14 cellular contexts compared by ENCODE assay signal in the genomic region with DNA sequence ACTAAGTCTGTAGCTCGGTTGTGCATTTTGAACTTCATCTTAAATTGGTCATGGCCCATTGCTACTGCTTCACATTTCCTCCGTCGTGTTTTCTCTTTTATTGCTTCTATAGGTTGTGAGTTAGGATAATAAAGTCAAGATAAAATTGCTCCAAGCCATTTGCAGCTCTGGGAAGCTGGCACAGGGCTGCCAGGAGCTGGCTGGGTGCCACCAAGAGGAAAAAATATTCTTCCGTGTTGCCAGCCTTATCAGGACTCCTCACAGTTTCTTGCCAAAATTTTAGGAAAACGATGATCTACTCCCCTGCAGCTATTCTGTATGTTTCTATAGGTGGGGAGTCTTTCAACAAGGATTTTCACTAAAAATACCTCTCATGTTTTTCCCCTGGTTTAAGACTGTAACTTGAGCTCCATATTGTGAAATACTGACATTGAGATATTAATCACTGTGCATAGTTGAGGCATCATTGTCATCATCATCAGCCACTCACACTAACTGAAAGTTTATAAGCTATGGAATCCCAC. TPM values are rescaled to one million over a fixed set of nuclear protein-coding genes. Genes with fewer than 3 reads are reported as not detected.
DNase-seq lines count a peak whose midpoint lies in the region; ATAC-seq and TF ChIP-seq lines count a peak whose summit lies in the region.
"Had no signal": no experiment of that assay in that cellular context is flagged by ENCODE, and none has a peak within 500 bp of the region (broad histone marks: within the 10 kb centered on the region; RNA-seq: fewer than 3 reads in every experiment).

No MANE protein-coding gene starts in this region.

- H3K79me2 ChIP-seq in GM23248 (ENCODE audit: insufficient read depth) = no peaks in the 10 kb centered on the region

- H3K9me3 ChIP-seq in GM23248 (ENCODE audit: low read depth) = no peaks in the 10 kb centered on the region
- no peaks in the 10 kb centered on the region for H3K9me3 ChIP-seq in colonic mucosa
- H3K9me3 ChIP-seq in prostate gland = no peaks in the 10 kb centered on the region
- H3K9me3 ChIP-seq: spleen had no signal

- H3K36me3 Mint-ChIP-seq in activated CD4-positive, alpha-beta T cell treated with anti-CD3 and anti-CD28 coated beads, Interleukin-2, amount 10 ng/mL, durations not matched to agents 24 days and 14 days (ENCODE audit: low read depth) = no peaks in the 10 kb centered on the region
- H3K36me3 Mint-ChIP-seq: memory B cell had no signal

- no peak for TF ChIP-seq POLR2A in prostate gland (IDR thresholded peaks at IDR 0.05)

- no peak overlapping the region for H2AFZ ChIP-seq in GM23248

- H3K4me3 ChIP-seq in GM23248 = no peak overlapping the region
- no peak overlapping the region for H3K4me3 ChIP-seq in colonic mucosa
- no peak overlapping the region for H3K4me3 ChIP-seq in prostate gland
- H3K4me3 ChIP-seq: spleen had no signal

- peak overlapping the region; percentile 74 for H3K4me2 ChIP-seq in GM23248 (ENCODE audit: unreplicated experiment)

- intact Hi-C loops in colonic mucosa (cut with DNase I) = no loop called here
- intact Hi-C loops in prostate gland (cut with DNase I) = no loop called here
- intact Hi-C loops in activated CD4-positive, alpha-beta T cell treated with anti-CD3 and anti-CD28 coated beads, Interleukin-2, amount 10 ng/mL, durations not matched to agents 24 days and 14 days (cut with micrococcal nuclease) = no loop called here

- H3K4me1 ChIP-seq in GM23248 (ENCODE audit: insufficient read depth) (peaks cover 17% of the 10 kb centered on the region), colonic mucosa (no peaks in the 10 kb centered on the region), prostate gland (replicated peaks) (no peaks in the 10 kb centered on the region)

- in situ Hi-C loops in GM23248 (cut with MboI) = no loop called here

- H3K27ac Mint-ChIP-seq in activated CD4-positive, alpha-beta T cell treated with anti-CD3 and anti-CD28 coated beads, Interleukin-2, amount 10 ng/mL, durations not matched to agents 24 days and 14 days = no peak overlapping the region
- H3K27ac Mint-ChIP-seq: activated CD4-positive, alpha-beta T cell treated with anti-CD3 and anti-CD28 coated beads, Interleukin-2, amount 10 ng/mL, durations not matched to agents 7 days and 5 days; memory B cell had no signal

- no peak overlapping the region for H3K9ac ChIP-seq in GM23248
- no peak overlapping the region for H3K9ac ChIP-seq in colonic mucosa (ENCODE audit: low read depth in 2 of 2, low read length in 2 of 2)

- 49 to 53% methylated on average over 5 of the region's 5 CpGs for WGBS in GM23248 (ENCODE audit: low coverage in 1 of 2, low lambda C conversion rate in 2 of 2, missing lambda C conversion rate in 2 of 2), 2 experiments
- WGBS in prostate gland = 28% methylated on average over 5 of the region's 5 CpGs

- peak; percentile 66 for DNase-seq in GM23248
- peak; percentile 45 for DNase-seq in NCI-H345 (lab: John Stamatoyannopoulos, UW)
- DNase-seq in colonic mucosa = peak; percentile 81
- DNase-seq in prostate gland (ENCODE audit: low spot score) = peak; percentile 11
- no peak for DNase-seq in activated CD4-positive, alpha-beta T cell treated with anti-CD3 and anti-CD28 coated beads, Interleukin-2, amount 10 ng/mL, durations not matched to agents 24 days and 14 days
- DNase-seq in MV-4-11 (lab: John Stamatoyannopoulos, UW) = no peak
- DNase-seq: activated CD4-positive, alpha-beta T cell treated with anti-CD3 and anti-CD28 coated beads, Interleukin-2, amount 10 ng/mL, durations not matched to agents 7 days and 5 days; activated naive CD4-positive, alpha-beta T cell treated with Interleukin-2 at 50 U/mL for 16 hours; KG1; spleen; stimulated activated naive CD8-positive, alpha-beta T cell treated with anti-CD3 and anti-CD28 coated beads, Interleukin-15, Interleukin-2, amounts not matched to agents 100 U/mL and 50 U/mL, for 24 hours had no signal

- TF ChIP-seq CTCF in colonic mucosa (IDR thresholded peaks at IDR 0.05) (no peak), prostate gland (IDR thresholded peaks at IDR 0.05) (no peak)

- H3F3A ChIP-seq in GM23248 (ENCODE audit: insufficient read depth) = peaks cover 15% of the 10 kb centered on the region

- no peaks in the 10 kb centered on the region for H4K20me1 ChIP-seq in GM23248 (ENCODE audit: insufficient read depth)

- H3K27me3 ChIP-seq in GM23248 (replicated peaks; ENCODE audit: insufficient read depth) (no peaks in the 10 kb centered on the region), colonic mucosa (no peaks in the 10 kb centered on the region), prostate gland (replicated peaks; ENCODE audit: insufficient read depth) (no peaks in the 10 kb centered on the region)

- H3K27me3 Mint-ChIP-seq in activated CD4-positive, alpha-beta T cell treated with anti-CD3 and anti-CD28 coated beads, Interleukin-2, amount 10 ng/mL, durations not matched to agents 24 days and 14 days = no peaks in the 10 kb centered on the region

- H3K36me3 ChIP-seq in GM23248 (ENCODE audit: low read depth) = no peaks in the 10 kb centered on the region
- no peaks in the 10 kb centered on the region for H3K36me3 ChIP-seq in colonic mucosa
- H3K36me3 ChIP-seq in prostate gland = no peaks in the 10 kb centered on the region
- H3K36me3 ChIP-seq: spleen had no signal

- no peak overlapping the region for H3K4me3 Mint-ChIP-seq in activated CD4-positive, alpha-beta T cell treated with anti-CD3 and anti-CD28 coated beads, Interleukin-2, amount 10 ng/mL, durations not matched to agents 24 days and 14 days
- H3K4me3 Mint-ChIP-seq: activated CD4-positive, alpha-beta T cell treated with anti-CD3 and anti-CD28 coated beads, Interleukin-2, amount 10 ng/mL, durations not matched to agents 7 days and 5 days; memory B cell had no signal

- no peaks in the 10 kb centered on the region for H3K9me3 Mint-ChIP-seq in activated CD4-positive, alpha-beta T cell treated with anti-CD3 and anti-CD28 coated beads, Interleukin-2, amount 10 ng/mL, durations not matched to agents 24 days and 14 days
- H3K9me3 Mint-ChIP-seq: activated CD4-positive, alpha-beta T cell treated with anti-CD3 and anti-CD28 coated beads, Interleukin-2, amount 10 ng/mL, durations not matched to agents 7 days and 5 days; memory B cell had no signal

- no peaks in the 10 kb centered on the region for H3K9me2 ChIP-seq in GM23248 (ENCODE audit: insufficient read depth)

- no peaks in the 10 kb centered on the region for H3K4me1 Mint-ChIP-seq in activated CD4-positive, alpha-beta T cell treated with anti-CD3 and anti-CD28 coated beads, Interleukin-2, amount 10 ng/mL, durations not matched to agents 24 days and 14 days
- H3K4me1 Mint-ChIP-seq: activated CD4-positive, alpha-beta T cell treated with anti-CD3 and anti-CD28 coated beads, Interleukin-2, amount 10 ng/mL, durations not matched to agents 7 days and 5 days; memory B cell had no signal

- no peak for ATAC-seq in HG03196 (IDR thresholded peaks at IDR 0.05; ENCODE audit: unreplicated experiment)
- no peak for ATAC-seq in HG03460 (IDR thresholded peaks at IDR 0.05; ENCODE audit: unreplicated experiment)
- ATAC-seq: stimulated activated naive CD8-positive, alpha-beta T cell treated with anti-CD3 and anti-CD28 coated beads, Interleukin-15, Interleukin-2, amounts not matched to agents 100 U/mL and 50 U/mL, for 24 hours had no signal

- no peak overlapping the region for H3K27ac ChIP-seq in GM23248
- H3K27ac ChIP-seq in colonic mucosa = peak overlapping the region; percentile 51
- H3K27ac ChIP-seq in prostate gland = no peak overlapping the region
- H3K27ac ChIP-seq: spleen had no signal

RNA-seq across cellular contexts. Expression of gene PIAS1, which starts 55.5 kb away (rescaled TPM):
- total RNA-seq in GM23248 (2014; rRNA removed; shearing (Covaris generic)) = 10.9 and 14.8 TPM in 2 replicates
- polyA plus RNA-seq in GM23248 (2016; fragmentation: Nextera tagmentation; extraction: Ambion mirVana) = 32.3 and 34.4 TPM in 2 replicates
- total RNA-seq in colonic mucosa (10 to 100 TPM; 26.6 to 33.0 TPM), prostate gland (10 to 100 TPM; 40.9 to 58.4 TPM)
- 27.8 and 29.4 TPM in 2 replicates for total RNA-seq in activated CD4-positive, alpha-beta T cell treated with anti-CD3 and anti-CD28 coated beads, Interleukin-2, amount 10 ng/mL, durations not matched to agents 24 days and 14 days

Comparison
In these comparisons a context has a peak if more than half of its experiments do, and no peak if none do; other contexts are left out.
1. DNase-seq: peak in GM23248 (single experiment), NCI-H345 (single experiment), colonic mucosa (single experiment) and prostate gland (single experiment); none in activated CD4-positive, alpha-beta T cell treated with anti-CD3 and anti-CD28 coated beads, Interleukin-2, amount 10 ng/mL, durations not matched to agents 24 days and 14 days (single experiment) and MV-4-11 (single experiment).